In genomic region chr14:24442240-24443052, GRCh38 we compare ENCODE assay signal across 8 cellular contexts. TPM values are rescaled to one million over a fixed set of nuclear protein-coding genes. Genes with fewer than 3 reads are reported as not detected.
DNase-seq lines count a peak whose midpoint lies in the region; ATAC-seq and TF ChIP-seq lines count a peak whose summit lies in the region.

Gene SDR39U1 (minus strand): TSS chr14:24442776. CDS start chr14:24442769, 7 bp downstream.

- peaks cover 5 to 42% (median 26%) of the 10 kb centered on the region in 4 donors for H3K4me1 ChIP-seq in liver (ENCODE audit: control insufficient read depth in 4 of 4, insufficient read depth in 4 of 4, low read length in 3 of 4)

- peak in 22 of 56 donors; percentile 4 to 50 (median 25) for TF ChIP-seq CTCF in dorsolateral prefrontal cortex (IDR thresholded peaks at IDR 0.05 in 54 of 56, conservative IDR thresholded peaks at IDR 0.05 in 2 of 56; ENCODE audit: low read depth in 1 of 56, partially characterized antibody in 56 of 56)
- no peak for TF ChIP-seq CTCF in liver (IDR thresholded peaks at IDR 0.05; ENCODE audit: low read depth, low read length, missing input control)

- H3K27me3 ChIP-seq in dorsolateral prefrontal cortex (no peaks in the 10 kb centered on the region), liver (ENCODE audit: control insufficient read depth in 4 of 4, insufficient read depth in 4 of 4, low read length in 3 of 4) (no peaks in the 10 kb centered on the region)

- H3K4me3 ChIP-seq in dorsolateral prefrontal cortex = peak within 1 kb of the TSS; percentile 57 to 98 (median 87)
- peak within 1 kb of the TSS; percentile 66 to 85 (median 80) for H3K4me3 ChIP-seq in liver (ENCODE audit: low read depth in 1 of 3, low read length in 3 of 3)

- ATAC-seq in GM19397 (IDR thresholded peaks at IDR 0.05; ENCODE audit: unreplicated experiment) = peak; percentile 89
- peak; percentile 88 for ATAC-seq in HG03571 (IDR thresholded peaks at IDR 0.05; ENCODE audit: unreplicated experiment)

- no peaks in the 10 kb centered on the region for H3K9me3 ChIP-seq in liver (ENCODE audit: control insufficient read depth in 4 of 4, low read length in 3 of 4)

- peak within 1 kb of the TSS; percentile 82 to 100 (median 99) for H3K27ac ChIP-seq in dorsolateral prefrontal cortex
- H3K27ac ChIP-seq in liver (ENCODE audit: low read depth in 1 of 2, low read length in 2 of 2) = peak within 1 kb of the TSS; percentile 98 to 100

- TF ChIP-seq RAD21 in liver (IDR thresholded peaks at IDR 0.05) = peak; percentile 13 to 42

- WGBS in liver = under 1% methylated on average over 52 of the region's 52 CpGs

- peak within 1 kb of the TSS; percentile 89 to 97 for H3K9ac ChIP-seq in liver (ENCODE audit: low read depth in 1 of 2, low read length in 2 of 2)

- H3K36me3 ChIP-seq in liver (ENCODE audit: control insufficient read depth in 4 of 4, insufficient read depth in 3 of 4, low read depth in 1 of 4, low read length in 3 of 4) = peaks cover 4 to 28% (median 22%) of the 10 kb centered on the region in 4 donors

- DNase-seq in CD1c-positive myeloid dendritic cell (ENCODE audit: extremely low spot score) = peak; percentile 100
- DNase-seq in NCI-H82 (lab: John Stamatoyannopoulos, UW) = peak; percentile 99
- peak; percentile 94 to 95 for DNase-seq in activated CD4-positive, alpha-beta T cell treated with anti-CD3 and anti-CD28 coated beads, Interleukin-2, amount 50 U/mL, for 48 hours
- peak; percentile 92 to 98 (median 96) for DNase-seq in dorsolateral prefrontal cortex
- peak; percentile 97 for DNase-seq in stimulated activated CD4-positive, alpha-beta T cell treated with anti-CD3 and anti-CD28 coated beads, Interleukin-4, amount 100 ng/mL, for 24 hours

- intact Hi-C loops in dorsolateral prefrontal cortex (cut with DNase I) = loop anchor here in 1 of 2 donors (5.0 kb wide), 1 partner anchor 210 kb away; the partner anchor contains the start of genes GMPR2 and NEDD8

TF ChIP-seq in liver, 16 proteins besides CTCF, POLR2A, EP300 and RAD21:
- TF ChIP-seq JUND (IDR thresholded peaks at IDR 0.05) (peak in 1 of 2 donors; percentile 54), EGR1 (IDR thresholded peaks at IDR 0.05; ENCODE audit: low read depth in 2 of 2) (peak in 1 of 2 donors; percentile 62), HNF4A (conservative IDR thresholded peaks at IDR 0.05) (peak; percentile 75 to 82), ATF3 (IDR thresholded peaks at IDR 0.05) (peak; percentile 73), MAX (IDR thresholded peaks at IDR 0.05) (peak; percentile 63), YY1 (IDR thresholded peaks at IDR 0.05) (peak; percentile 76), FOXA2 (IDR thresholded peaks at IDR 0.05) (peak; percentile 86), SP1 (IDR thresholded peaks at IDR 0.05) (peak; percentile 94), FOXA1 (IDR thresholded peaks at IDR 0.05) (peak; percentile 51), NR2F2 (IDR thresholded peaks at IDR 0.05) (peak; percentile 98), GABPA (IDR thresholded peaks at IDR 0.05 in 1 of 2, conservative IDR thresholded peaks at IDR 0.05 in 1 of 2) (peak; percentile 90 to 94), RXRA (IDR thresholded peaks at IDR 0.05) (peak; percentile 91 to 98), REST (IDR thresholded peaks at IDR 0.05) (peak; percentile 86), HNF4G (IDR thresholded peaks at IDR 0.05) (peak; percentile 62), TAF1 (conservative IDR thresholded peaks at IDR 0.05) (peak; percentile 93), ZBTB33 (IDR thresholded peaks at IDR 0.05) (peak; percentile 83)
TF ChIP-seq in liver: peak in this region for 16.

RNA-seq across cellular contexts. Expression of gene SDR39U1, which starts in this region (rescaled TPM):
- total RNA-seq in dorsolateral prefrontal cortex (100 to 1,000 TPM in 1 of 120 experiments, 10 to 100 TPM in 119; 55.2 to 101 (median 73.3) TPM), liver (10 to 100 TPM; 10.8 to 17.0 TPM)
- polyA plus RNA-seq in liver = 10 to 100 TPM; 34.9 to 50.4 TPM

Comparison
In these comparisons a context has a peak if more than half of its experiments do, and no peak if none do; other contexts are left out.
1. Peak in every context shown above with its lines: DNase-seq, ATAC-seq, H3K4me3 ChIP-seq and H3K27ac ChIP-seq.